Comparison of ENCODE assay signal across 29 cellular contexts in genomic region chr15:26781816-26782215, GRCh38. TPM values are rescaled to one million over a fixed set of nuclear protein-coding genes. Genes with fewer than 3 reads are reported as not detected.
"Had no signal": no experiment of that assay in that cellular context is flagged by ENCODE, and none has a peak within 500 bp of the region (broad histone marks: within the 10 kb centered on the region; RNA-seq: fewer than 3 reads in every experiment).

No MANE protein-coding gene starts in this region.

- H3K4me3 ChIP-seq: colonic mucosa, coronary artery, dorsolateral prefrontal cortex, esophagus muscularis mucosa, esophagus squamous epithelium, gastrocnemius medialis, gastroesophageal sphincter, heart left ventricle, heart right ventricle had no signal

- H3K9me3 ChIP-seq: colonic mucosa, esophagus squamous epithelium, gastrocnemius medialis, gastroesophageal sphincter had no signal

- H3K36me3 ChIP-seq: colonic mucosa, esophagus muscularis mucosa, esophagus squamous epithelium, gastrocnemius medialis, gastroesophageal sphincter, heart left ventricle, heart right ventricle had no signal

- H3K27ac ChIP-seq: colonic mucosa, coronary artery, dorsolateral prefrontal cortex, epithelial cell of prostate, esophagus muscularis mucosa, esophagus squamous epithelium, foreskin keratinocyte, gastrocnemius medialis, gastroesophageal sphincter, heart left ventricle, heart right ventricle had no signal

- ATAC-seq: effector memory CD8-positive, alpha-beta T cell; esophagus mucosa; foreskin keratinocyte; gastrocnemius medialis; gastroesophageal sphincter; heart left ventricle; heart right ventricle had no signal

- H3K4me1 ChIP-seq: colonic mucosa, esophagus muscularis mucosa, esophagus squamous epithelium, foreskin keratinocyte, gastrocnemius medialis, gastroesophageal sphincter, heart left ventricle, heart right ventricle had no signal

- FAIRE-seq: colon, endometrium, endothelial cell of umbilical vein, frontal cortex had no signal

- DNase-seq: colonic mucosa; cortex of kidney; dermis blood vessel endothelial cell; dorsolateral prefrontal cortex; effector CD4-positive, alpha-beta T cell; effector CD8-positive, alpha-beta T cell; effector memory CD4-positive, alpha-beta T cell; effector memory CD8-positive, alpha-beta T cell; endodermal cell; erythroblast; esophagus squamous epithelium; foreskin fibroblast; foreskin keratinocyte; foreskin melanocyte; gastrocnemius medialis; glutamatergic neuron; head of caudate nucleus; heart left ventricle; heart right ventricle had no signal

RNA-seq across cellular contexts. Expression of gene GABRB3, which starts 8.9 kb away (rescaled TPM):
- total RNA-seq: endothelial cell of umbilical vein, glomerular endothelial cell had no signal
